22 cellular contexts compared by ENCODE assay signal in the genomic region with DNA sequence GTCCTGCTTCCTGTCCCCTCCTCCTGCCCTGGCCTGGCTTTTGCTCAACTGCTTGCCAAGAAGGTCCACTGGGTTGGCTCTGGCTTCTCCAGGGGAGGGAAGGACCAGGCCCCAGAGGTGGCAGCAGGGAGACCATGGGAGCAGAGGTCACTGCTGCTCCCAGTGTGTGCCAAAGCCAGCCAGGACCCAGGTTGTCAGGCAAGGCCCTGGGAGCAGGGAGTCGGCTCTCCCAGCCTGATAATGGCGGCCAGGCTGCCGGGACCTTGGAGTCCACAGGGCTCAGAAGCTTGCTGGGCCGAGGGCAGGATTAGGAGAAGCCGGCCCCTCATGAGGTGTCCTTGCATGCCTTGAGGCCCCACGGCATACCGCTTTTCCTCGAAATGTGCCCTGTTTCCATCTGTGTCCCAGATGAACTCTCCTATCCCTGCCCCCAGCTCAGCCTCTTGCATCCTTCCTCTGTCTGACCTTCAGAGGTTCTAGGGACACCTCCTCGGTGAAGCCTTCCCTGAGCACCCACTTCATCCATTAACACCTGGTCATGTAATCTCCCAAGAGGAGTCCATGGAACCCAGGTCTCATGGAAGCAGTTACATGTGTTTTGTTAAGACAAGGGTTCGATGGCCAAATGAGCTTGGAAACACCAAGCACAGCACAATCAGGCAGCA.
DNase-seq lines count a peak whose midpoint lies in the region; ATAC-seq and TF ChIP-seq lines count a peak whose summit lies in the region.
"Had no signal": no experiment of that assay in that cellular context is flagged by ENCODE, and none has a peak within 500 bp of the region (broad histone marks: within the 10 kb centered on the region; RNA-seq: fewer than 3 reads in every experiment).

No MANE protein-coding gene starts in this region.

- H3K9me3 ChIP-seq in esophagus squamous epithelium, result no peaks in the 10 kb centered on the region
- no peaks in the 10 kb centered on the region for H3K9me3 ChIP-seq in osteoblast (ENCODE audit: low read depth, low read length)
- H3K9me3 ChIP-seq in body of pancreas, result no peaks in the 10 kb centered on the region
- H3K9me3 ChIP-seq in neural progenitor cell (ENCODE audit: low read depth), result no peaks in the 10 kb centered on the region
- H3K9me3 ChIP-seq: ascending aorta, prostate gland, thyroid gland had no signal

- no peak overlapping the region for H2AFZ ChIP-seq in osteoblast (ENCODE audit: low read length)
- no peak overlapping the region for H2AFZ ChIP-seq in neural progenitor cell (replicated peaks)

- no peaks in the 10 kb centered on the region for H3K27me3 ChIP-seq in esophagus squamous epithelium
- H3K27me3 ChIP-seq in osteoblast (ENCODE audit: insufficient read depth, low read length), result no peaks in the 10 kb centered on the region
- no peaks in the 10 kb centered on the region for H3K27me3 ChIP-seq in body of pancreas
- no peaks in the 10 kb centered on the region for H3K27me3 ChIP-seq in neural progenitor cell
- H3K27me3 ChIP-seq: ascending aorta, thyroid gland had no signal

- H3K36me3 ChIP-seq in esophagus squamous epithelium (peaks cover 21 to 100% (median 24%) of the 10 kb centered on the region in 3 donors), osteoblast (ENCODE audit: insufficient read depth, low read length) (peaks cover 46% of the 10 kb centered on the region), body of pancreas (replicated peaks in 1 of 2; ENCODE audit: insufficient read depth in 1 of 2, low read depth in 2 of 2) (no peaks in the 10 kb centered on the region), neural progenitor cell (no peaks in the 10 kb centered on the region)

- H3K4me3 Mint-ChIP-seq in natural killer cell treated with Interleukin-12 subunit alpha and Interleukin-12 subunit beta and Interleukin-15 and Interleukin-18, amount 100 ng/mL, for 72 hours, result no peak overlapping the region
- H3K4me3 Mint-ChIP-seq in natural killer cell (no peak overlapping the region), neural progenitor cell (no peak overlapping the region)
- no peak overlapping the region for H3K4me3 Mint-ChIP-seq in activated CD4-positive, alpha-beta T cell treated with anti-CD3 and anti-CD28 coated beads, Interleukin-2, amount 10 ng/mL, durations not matched to agents 24 days and 14 days
- H3K4me3 Mint-ChIP-seq: CD8-positive, alpha-beta memory T cell; H9; naive B cell; stimulated activated memory B cell treated with anti-CD40 and anti-IgM and Interleukin-4, amounts not matched to agents 10 μg/mL and 1 μg/mL and 100 μg/mL, for 72 hours had no signal

- H3K79me2 ChIP-seq in osteoblast (ENCODE audit: insufficient read depth, low read length) (no peaks in the 10 kb centered on the region), neural progenitor cell (ENCODE audit: low read depth) (no peaks in the 10 kb centered on the region)

- no peaks in the 10 kb centered on the region for H3K9me3 Mint-ChIP-seq in natural killer cell treated with Interleukin-12 subunit alpha and Interleukin-12 subunit beta and Interleukin-15 and Interleukin-18, amount 100 ng/mL, for 72 hours
- no peaks in the 10 kb centered on the region for H3K9me3 Mint-ChIP-seq in natural killer cell
- no peaks in the 10 kb centered on the region for H3K9me3 Mint-ChIP-seq in activated CD4-positive, alpha-beta T cell treated with anti-CD3 and anti-CD28 coated beads, Interleukin-2, amount 10 ng/mL, durations not matched to agents 24 days and 14 days
- no peaks in the 10 kb centered on the region for H3K9me3 Mint-ChIP-seq in neural progenitor cell
- H3K9me3 Mint-ChIP-seq: CD8-positive, alpha-beta memory T cell; H9; naive B cell; stimulated activated memory B cell treated with anti-CD40 and anti-IgM and Interleukin-4, amounts not matched to agents 10 μg/mL and 1 μg/mL and 100 μg/mL, for 72 hours had no signal

- TF ChIP-seq POLR2A in esophagus squamous epithelium (IDR thresholded peaks at IDR 0.05) (no peak), body of pancreas (IDR thresholded peaks at IDR 0.05) (no peak)

- H3K9ac ChIP-seq in neural progenitor cell, result no peak overlapping the region

- no peaks in the 10 kb centered on the region for H3F3A ChIP-seq in neural progenitor cell (ENCODE audit: low read depth)

- peaks cover 8% of the 10 kb centered on the region for H4K20me1 ChIP-seq in osteoblast (ENCODE audit: insufficient read depth, low read length)
- no peaks in the 10 kb centered on the region for H4K20me1 ChIP-seq in neural progenitor cell (ENCODE audit: low read depth)

- H3K27ac ChIP-seq in esophagus squamous epithelium, result peak overlapping the region; percentile 33 to 75 (median 70)
- H3K27ac ChIP-seq in osteoblast (ENCODE audit: low read depth, low read length), result peak overlapping the region; percentile 72
- H3K27ac ChIP-seq in body of pancreas, result peak overlapping the region in 1 of 4 donors; percentile 44
- H3K27ac ChIP-seq in neural progenitor cell, result no peak overlapping the region
- H3K27ac ChIP-seq: prostate gland had no signal

- H3K4me1 ChIP-seq in esophagus squamous epithelium (peaks cover 14 to 90% (median 66%) of the 10 kb centered on the region in 3 donors), osteoblast (ENCODE audit: insufficient read depth, low read length) (peaks cover 69% of the 10 kb centered on the region), body of pancreas (peaks cover 17% of the 10 kb centered on the region), neural progenitor cell (no peaks in the 10 kb centered on the region)
- H3K4me1 ChIP-seq: prostate gland had no signal

- DNase-seq in natural killer cell treated with Interleukin-12 subunit alpha and Interleukin-12 subunit beta and Interleukin-15 and Interleukin-18, amount 100 ng/mL, for 72 hours (ENCODE audit: low spot score), result peak; percentile 22
- no peak for DNase-seq in natural killer cell
- DNase-seq in esophagus squamous epithelium (lab: John Stamatoyannopoulos, UW), result no peak
- DNase-seq in osteoblast (ENCODE audit: insufficient read length, low spot score, missing footprints), result peak; percentile 77
- DNase-seq in activated CD4-positive, alpha-beta T cell treated with anti-CD3 and anti-CD28 coated beads, Interleukin-2, amount 10 ng/mL, durations not matched to agents 24 days and 14 days, result no peak
- no peak for DNase-seq in SKM-1 (lab: John Stamatoyannopoulos, UW; ENCODE audit: unreplicated experiment)
- DNase-seq in body of pancreas, result no peak
- no peak for DNase-seq in neural progenitor cell (ENCODE audit: low spot score)
- DNase-seq: ACHN; activated gamma-delta T cell; CD8-positive, alpha-beta memory T cell; H9; naive B cell; NCI-H2081; NCI-H446 treated with DMSO at 0.1 percent for 48 hours; RPMI8226 had no signal

- ATAC-seq in natural killer cell treated with Interleukin-12 subunit alpha and Interleukin-12 subunit beta and Interleukin-15 and Interleukin-18, amount 100 ng/mL, for 72 hours, result no peak
- ATAC-seq in natural killer cell (no peak), body of pancreas (no peak)
- ATAC-seq: stimulated activated memory B cell treated with anti-CD40 and anti-IgM and Interleukin-4, amounts not matched to agents 10 μg/mL and 1 μg/mL and 100 μg/mL, for 72 hours had no signal

- intact Hi-C loops in natural killer cell (cut with micrococcal nuclease) (no loop called here), esophagus squamous epithelium (cut with DNase I) (no loop called here), body of pancreas (cut with DNase I) (no loop called here)
- intact Hi-C loops in activated CD4-positive, alpha-beta T cell treated with anti-CD3 and anti-CD28 coated beads, Interleukin-2, amount 10 ng/mL, durations not matched to agents 24 days and 14 days (cut with micrococcal nuclease), result no loop called here

- WGBS in esophagus squamous epithelium, 2 donors, result 79 to 90% methylated on average over 6 to 9 of the region's 10 CpGs
- whole genome bisulfite sequencing in body of pancreas, 2 donors, result 86 to 90% methylated on average over 5 to 10 of the region's 10 CpGs

- H3K4me1 Mint-ChIP-seq in natural killer cell treated with Interleukin-12 subunit alpha and Interleukin-12 subunit beta and Interleukin-15 and Interleukin-18, amount 100 ng/mL, for 72 hours (ENCODE audit: low read depth in 2 of 2), result no peaks in the 10 kb centered on the region
- H3K4me1 Mint-ChIP-seq in natural killer cell (no peaks in the 10 kb centered on the region), neural progenitor cell (peaks cover 8% of the 10 kb centered on the region)
- H3K4me1 Mint-ChIP-seq in activated CD4-positive, alpha-beta T cell treated with anti-CD3 and anti-CD28 coated beads, Interleukin-2, amount 10 ng/mL, durations not matched to agents 24 days and 14 days, result peaks cover 3% of the 10 kb centered on the region
- H3K4me1 Mint-ChIP-seq: CD8-positive, alpha-beta memory T cell; naive B cell had no signal

- TF ChIP-seq CTCF in natural killer cell (IDR thresholded peaks at IDR 0.05), result no peak
- no peak for TF ChIP-seq CTCF in esophagus squamous epithelium (IDR thresholded peaks at IDR 0.05)
- no peak for TF ChIP-seq CTCF in osteoblast (IDR thresholded peaks at IDR 0.05; ENCODE audit: extremely low read depth, low read depth, low read length)
- no peak for TF ChIP-seq CTCF in body of pancreas (IDR thresholded peaks at IDR 0.05)
- TF ChIP-seq CTCF in neural progenitor cell (IDR thresholded peaks at IDR 0.05), result no peak

- H3K36me3 Mint-ChIP-seq in natural killer cell treated with Interleukin-12 subunit alpha and Interleukin-12 subunit beta and Interleukin-15 and Interleukin-18, amount 100 ng/mL, for 72 hours, result no peaks in the 10 kb centered on the region
- H3K36me3 Mint-ChIP-seq in natural killer cell (no peaks in the 10 kb centered on the region), neural progenitor cell (peaks cover 5% of the 10 kb centered on the region)
- H3K36me3 Mint-ChIP-seq in activated CD4-positive, alpha-beta T cell treated with anti-CD3 and anti-CD28 coated beads, Interleukin-2, amount 10 ng/mL, durations not matched to agents 24 days and 14 days (ENCODE audit: low read depth), result peaks cover 3% of the 10 kb centered on the region

- peak overlapping the region; percentile 47 for H3K4me2 ChIP-seq in osteoblast (ENCODE audit: insufficient read depth, low read length)
- H3K4me2 ChIP-seq in neural progenitor cell, result no peak overlapping the region

- H3K4me3 ChIP-seq in esophagus squamous epithelium, result no peak overlapping the region
- H3K4me3 ChIP-seq in osteoblast (ENCODE audit: insufficient read depth, low read length), result no peak overlapping the region
- H3K4me3 ChIP-seq in body of pancreas, result no peak overlapping the region
- no peak overlapping the region for H3K4me3 ChIP-seq in neural progenitor cell
- H3K4me3 ChIP-seq: ascending aorta, coronary artery, lung, prostate gland, thyroid gland had no signal

- no peaks in the 10 kb centered on the region for H3K27me3 Mint-ChIP-seq in natural killer cell treated with Interleukin-12 subunit alpha and Interleukin-12 subunit beta and Interleukin-15 and Interleukin-18, amount 100 ng/mL, for 72 hours
- H3K27me3 Mint-ChIP-seq in natural killer cell (ENCODE audit: low read depth in 2 of 2), result no peaks in the 10 kb centered on the region
- no peaks in the 10 kb centered on the region for H3K27me3 Mint-ChIP-seq in activated CD4-positive, alpha-beta T cell treated with anti-CD3 and anti-CD28 coated beads, Interleukin-2, amount 10 ng/mL, durations not matched to agents 24 days and 14 days
- peaks cover 5% of the 10 kb centered on the region for H3K27me3 Mint-ChIP-seq in neural progenitor cell (ENCODE audit: insufficient read depth, low read depth)
- H3K27me3 Mint-ChIP-seq: CD8-positive, alpha-beta memory T cell; naive B cell; stimulated activated memory B cell treated with anti-CD40 and anti-IgM and Interleukin-4, amounts not matched to agents 10 μg/mL and 1 μg/mL and 100 μg/mL, for 72 hours had no signal

- no peak overlapping the region for H3K27ac Mint-ChIP-seq in natural killer cell treated with Interleukin-12 subunit alpha and Interleukin-12 subunit beta and Interleukin-15 and Interleukin-18, amount 100 ng/mL, for 72 hours
- H3K27ac Mint-ChIP-seq in natural killer cell (no peak overlapping the region), neural progenitor cell (no peak overlapping the region)
- no peak overlapping the region for H3K27ac Mint-ChIP-seq in activated CD4-positive, alpha-beta T cell treated with anti-CD3 and anti-CD28 coated beads, Interleukin-2, amount 10 ng/mL, durations not matched to agents 24 days and 14 days
- H3K27ac Mint-ChIP-seq: naive B cell; stimulated activated memory B cell treated with anti-CD40 and anti-IgM and Interleukin-4, amounts not matched to agents 10 μg/mL and 1 μg/mL and 100 μg/mL, for 72 hours had no signal

Comparison
In these comparisons a context has a peak if more than half of its experiments do, and no peak if none do; other contexts are left out.
1. DNase-seq: peak in natural killer cell treated with Interleukin-12 subunit alpha and Interleukin-12 subunit beta and Interleukin-15 and Interleukin-18, amount 100 ng/mL, for 72 hours (single experiment) and osteoblast (single experiment); none in natural killer cell (single experiment), esophagus squamous epithelium (single experiment), activated CD4-positive, alpha-beta T cell treated with anti-CD3 and anti-CD28 coated beads, Interleukin-2, amount 10 ng/mL, durations not matched to agents 24 days and 14 days (single experiment), SKM-1 (single experiment), body of pancreas (0 of 4) and neural progenitor cell (single experiment).